Comparison of ENCODE assay signal across 8 cellular contexts in genomic region chr15:78072080-78072892, GRCh38. TPM values are rescaled to one million over a fixed set of nuclear protein-coding genes. Genes with fewer than 3 reads are reported as not detected.
DNase-seq lines count a peak whose midpoint lies in the region; ATAC-seq and TF ChIP-seq lines count a peak whose summit lies in the region.

No MANE protein-coding gene starts in this region.

- H3K9me3 ChIP-seq in CD4-positive, CD25-positive, alpha-beta regulatory T cell (ENCODE audit: control insufficient read depth in 2 of 2, low read length in 2 of 2): no peaks in the 10 kb centered on the region
- H3K9me3 ChIP-seq in fibroblast of lung (ENCODE audit: control insufficient read depth, insufficient read depth, low read depth, low read length): no peaks in the 10 kb centered on the region

- peak overlapping the region; percentile 44 for H3K27ac ChIP-seq in CD4-positive, CD25-positive, alpha-beta regulatory T cell (ENCODE audit: insufficient read depth, low read length, poor library complexity, severe bottlenecking)
- peak overlapping the region; percentile 62 for H3K27ac ChIP-seq in fibroblast of lung (ENCODE audit: insufficient read depth, low read length)

- no peaks in the 10 kb centered on the region for H3K27me3 ChIP-seq in CD4-positive, CD25-positive, alpha-beta regulatory T cell (ENCODE audit: control insufficient read depth, insufficient read depth, low read length)
- no peaks in the 10 kb centered on the region for H3K27me3 ChIP-seq in fibroblast of lung (ENCODE audit: control insufficient read depth, insufficient read depth, low read length)

- peak overlapping the region; percentile 28 to 74 (median 56) for H3K4me3 Mint-ChIP-seq in CD4-positive, CD25-positive, alpha-beta regulatory T cell

- H4K20me1 ChIP-seq in fibroblast of lung (ENCODE audit: control insufficient read depth, extremely low read depth, insufficient read depth, low read length): no peaks in the 10 kb centered on the region

- peak overlapping the region; percentile 65 for H3K4me3 ChIP-seq in CD4-positive, CD25-positive, alpha-beta regulatory T cell (ENCODE audit: low read depth, low read length)
- H3K4me3 ChIP-seq in fibroblast of lung (replicated peaks in 1 of 4; ENCODE audit: control extremely low read depth in 1 of 4, insufficient read depth in 1 of 4, low read depth in 3 of 4, low read length in 4 of 4): peak overlapping the region in 1 of 4 experiments; percentile 38

- H2AFZ ChIP-seq in fibroblast of lung (ENCODE audit: low read length): no peak overlapping the region

- peaks cover 83% of the 10 kb centered on the region for H3K4me1 ChIP-seq in CD4-positive, CD25-positive, alpha-beta regulatory T cell (ENCODE audit: control insufficient read depth, insufficient read depth, low read length, poor library complexity, severe bottlenecking)
- peaks cover 50% of the 10 kb centered on the region for H3K4me1 ChIP-seq in fibroblast of lung (ENCODE audit: control insufficient read depth, extremely low read depth, insufficient read depth, low read length)

- TF ChIP-seq CTCF in fibroblast of lung (conservative IDR thresholded peaks at IDR 0.05 in 1 of 2, IDR thresholded peaks at IDR 0.05 in 1 of 2; ENCODE audit: low read depth in 1 of 2, low read length in 2 of 2): no peak
- TF ChIP-seq CTCF in omental fat pad (IDR thresholded peaks at IDR 0.05): no peak

- H3K9ac ChIP-seq in fibroblast of lung (ENCODE audit: insufficient read depth, low read length): peak overlapping the region; percentile 28

- peak in 1 of 2 donors; percentile 9 for ATAC-seq in CD4-positive, CD25-positive, alpha-beta regulatory T cell (ENCODE audit: low read depth in 2 of 2)
- peak; percentile 47 for ATAC-seq in omental fat pad (ENCODE audit: low FRiP score)

- peaks cover 18 to 55% (median 47%) of the 10 kb centered on the region in 4 donors for H3K4me1 Mint-ChIP-seq in CD4-positive, CD25-positive, alpha-beta regulatory T cell

- H3K79me2 ChIP-seq in fibroblast of lung (ENCODE audit: control insufficient read depth, insufficient read depth, low read length): peaks cover 75% of the 10 kb centered on the region

- in situ Hi-C loops in SK-MEL-5 (cut with HindIII; ENCODE audit: low pct_unique_long_range_greater_than_20kb, low sequenced_read_pairs): no loop called here

- peak overlapping the region; percentile 42 for H3K4me2 ChIP-seq in fibroblast of lung (ENCODE audit: extremely low read depth, insufficient read depth, low read length)

- peaks cover 0 to 2% (median 0%) of the 10 kb centered on the region in 7 donors for H3K9me3 Mint-ChIP-seq in CD4-positive, CD25-positive, alpha-beta regulatory T cell

- no peaks in the 10 kb centered on the region for H3K27me3 Mint-ChIP-seq in CD4-positive, CD25-positive, alpha-beta regulatory T cell

- H3K36me3 ChIP-seq in CD4-positive, CD25-positive, alpha-beta regulatory T cell (ENCODE audit: control insufficient read depth, insufficient read depth, low read length): peaks cover 3% of the 10 kb centered on the region
- H3K36me3 ChIP-seq in fibroblast of lung (ENCODE audit: control insufficient read depth, insufficient read depth, low read length): no peaks in the 10 kb centered on the region

- peaks cover 4% of the 10 kb centered on the region for H3K36me3 Mint-ChIP-seq in CD4-positive, CD25-positive, alpha-beta regulatory T cell

- peak overlapping the region; percentile 5 to 51 (median 28) for H3K27ac Mint-ChIP-seq in CD4-positive, CD25-positive, alpha-beta regulatory T cell

- no peak for DNase-seq in CD4-positive, CD25-positive, alpha-beta regulatory T cell
- DNase-seq in SK-MEL-5 (ENCODE audit: low read depth, low spot score): peak; percentile 86
- DNase-seq in fibroblast of lung (ENCODE audit: low read depth in 2 of 2): peak; percentile 40 to 56
- no peak for DNase-seq in omental fat pad (ENCODE audit: low spot score)
- DNase-seq in NCI-H146 (lab: John Stamatoyannopoulos, UW): no peak
- no peak for DNase-seq in putamen (ENCODE audit: low spot score)
- no peak for DNase-seq in stimulated activated CD4-positive, alpha-beta T cell treated with anti-CD3 and anti-CD28 coated beads, Interleukin-12 subunit alpha, Interleukin-12 subunit beta, amount 100 ng/mL, for 4 hours
- DNase-seq in iPS-NIHi11 (ENCODE audit: low spot score): no peak

RNA-seq across cellular contexts. Expression of gene TBC1D2B, which starts 5.2 kb away (rescaled TPM):
- total RNA-seq in CD4-positive, CD25-positive, alpha-beta regulatory T cell: 117 TPM
- 10 to 100 TPM; 12.2 to 17.9 (median 15.4) TPM for polyA plus RNA-seq in CD4-positive, CD25-positive, alpha-beta regulatory T cell
- 15.6 and 16.8 TPM in 2 replicates for total RNA-seq in SK-MEL-5 (2014; rRNA removed; shearing (Covaris generic))
- polyA plus RNA-seq in SK-MEL-5 (2015; cell fraction: cytosol; rRNA removed): 15.5 and 20.1 TPM in 2 replicates
- polyA plus RNA-seq in SK-MEL-5 (2015; cell fraction: nucleus; rRNA removed): 21.0 and 34.3 TPM in 2 replicates
- 73.3 and 75.5 TPM in 2 replicates for total RNA-seq in fibroblast of lung
- 28.4 and 49.4 TPM in 2 replicates for polyA plus RNA-seq in fibroblast of lung
- 21.9 and 37.5 TPM in 2 replicates for polyA plus RNA-seq in fibroblast of lung (2012)
- 30.3 and 55.1 TPM in 2 replicates for polyA minus RNA-seq in fibroblast of lung (ENCODE audit: low replicate concordance)
- total RNA-seq in omental fat pad: 100 to 1,000 TPM in 2 of 4 donors, 10 to 100 TPM in 2; 50.3 to 134 (median 95.5) TPM

RNA-seq across cellular contexts. Expression of gene SH2D7, which starts 20.1 kb away (rescaled TPM):
- not detected for total RNA-seq in CD4-positive, CD25-positive, alpha-beta regulatory T cell
- polyA plus RNA-seq in CD4-positive, CD25-positive, alpha-beta regulatory T cell: under 1 TPM in 1 of 4 donors, not detected in 3; 0.09 TPM
- not detected in 2 replicates for total RNA-seq in SK-MEL-5 (2014; rRNA removed; shearing (Covaris generic))
- polyA plus RNA-seq in SK-MEL-5 (2015; cell fraction: cytosol; rRNA removed): not detected in 2 replicates
- not detected in 2 replicates for polyA plus RNA-seq in SK-MEL-5 (2015; cell fraction: nucleus; rRNA removed)
- not detected in 2 replicates for total RNA-seq in fibroblast of lung
- polyA plus RNA-seq in fibroblast of lung: 0.03 TPM in 1 of 2 replicates, not detected in the other
- polyA plus RNA-seq in fibroblast of lung (2012): 0.07 TPM in 1 of 2 replicates, not detected in the other
- polyA minus RNA-seq in fibroblast of lung (ENCODE audit: low replicate concordance): not detected in 2 replicates
- total RNA-seq in omental fat pad: not detected

RNA-seq across cellular contexts. Expression of gene CIB2, which starts 59.0 kb away (rescaled TPM):
- total RNA-seq in CD4-positive, CD25-positive, alpha-beta regulatory T cell: 1.2 TPM
- 1 to 10 TPM in 3 of 4 donors, under 1 TPM in 1; 0.94 to 2.7 (median 1.9) TPM for polyA plus RNA-seq in CD4-positive, CD25-positive, alpha-beta regulatory T cell
- 15.4 and 15.9 TPM in 2 replicates for total RNA-seq in SK-MEL-5 (2014; rRNA removed; shearing (Covaris generic))
- 25.8 and 28.6 TPM in 2 replicates for polyA plus RNA-seq in SK-MEL-5 (2015; cell fraction: cytosol; rRNA removed)
- 2.3 and 9.7 TPM in 2 replicates for polyA plus RNA-seq in SK-MEL-5 (2015; cell fraction: nucleus; rRNA removed)
- 3.1 and 5.9 TPM in 2 replicates for total RNA-seq in fibroblast of lung
- 2.7 and 4.2 TPM in 2 replicates for polyA plus RNA-seq in fibroblast of lung
- 2.1 and 3.3 TPM in 2 replicates for polyA plus RNA-seq in fibroblast of lung (2012)
- 3.9 and 6.6 TPM in 2 replicates for polyA minus RNA-seq in fibroblast of lung (ENCODE audit: low replicate concordance)
- 1 to 10 TPM; 1.4 to 5.6 (median 3.1) TPM for total RNA-seq in omental fat pad

Comparison
In these comparisons a context has a peak if more than half of its experiments do, and no peak if none do; other contexts are left out.
1. DNase-seq: peak in SK-MEL-5 (single experiment) and fibroblast of lung (2 of 2); none in CD4-positive, CD25-positive, alpha-beta regulatory T cell (0 of 3), omental fat pad (single experiment), NCI-H146 (single experiment), putamen (single experiment), stimulated activated CD4-positive, alpha-beta T cell treated with anti-CD3 and anti-CD28 coated beads, Interleukin-12 subunit alpha, Interleukin-12 subunit beta, amount 100 ng/mL, for 4 hours (single experiment) and iPS-NIHi11 (single experiment).